Comparison of ENCODE assay signal across 15 cellular contexts in the genomic region with DNA sequence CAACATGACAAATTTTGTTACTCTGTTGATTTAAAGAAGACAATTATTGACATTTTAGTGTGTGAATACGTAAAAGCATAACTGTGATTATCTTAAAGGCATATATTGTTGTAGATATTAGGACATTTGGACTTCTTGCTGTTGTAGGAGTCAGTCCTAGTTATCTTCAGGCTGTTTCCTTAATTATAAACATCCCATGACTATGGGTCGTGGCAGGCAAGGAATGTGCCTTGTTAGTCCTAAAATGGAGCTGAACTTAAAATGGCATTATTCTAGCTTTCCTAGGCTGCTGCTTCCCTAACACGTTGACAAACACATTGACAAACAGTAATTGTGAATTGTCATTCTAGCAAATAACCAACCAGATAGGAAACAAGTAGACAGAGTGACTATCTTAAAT. TPM values are rescaled to one million over a fixed set of nuclear protein-coding genes. Genes with fewer than 3 reads are reported as not detected.
A peak's percentile ranks its signal among the peaks of the same experiment; 100 is the strongest.
DNase-seq lines count a peak whose midpoint lies in the region; ATAC-seq, FAIRE-seq and TF ChIP-seq lines count a peak whose summit lies in the region.
"Had no signal": no experiment of that assay in that cellular context is flagged by ENCODE, and none has a peak within 500 bp of the region (broad histone marks: within the 10 kb centered on the region; RNA-seq: fewer than 3 reads in every experiment).

No MANE protein-coding gene starts in this region.

- TF ChIP-seq EP300 in HepG2 (IDR thresholded peaks at IDR 0.05; ENCODE audit: low read depth in 2 of 2, low read length in 2 of 2) (no peak), HepG2 (CRISPR knock-in tag; IDR thresholded peaks at IDR 0.05; ENCODE audit: borderline replicate concordance) (no peak)

- H3K36me3 Mint-ChIP-seq in activated CD4-positive, alpha-beta memory T cell treated with anti-CD3 and anti-CD28 coated beads, Interleukin-2, amount 10 ng/mL, durations not matched to agents 7 days and 5 days (ENCODE audit: low read depth), result peaks cover 2% of the 10 kb centered on the region

- in situ Hi-C loops in HepG2 (cut with HindIII; ENCODE audit: extremely low pct_ligation_motif_present, low pct_unique_long_range_greater_than_20kb) (loop anchor here (10.0 kb wide), 1 partner anchor 217 kb away; the partner anchor contains the start of genes DCAF6 and MPC2), brain microvascular endothelial cell (cut with HindIII; ENCODE audit: low pct_ligation_motif_present, low sequenced_read_pairs) (no loop called here)

- no peak for TF ChIP-seq RAD21 in HepG2 (CRISPR knock-in tag; IDR thresholded peaks at IDR 0.05)

- TF ChIP-seq CTCF in HepG2 (CRISPR knock-in tag; IDR thresholded peaks at IDR 0.05), result no peak
- TF ChIP-seq CTCF in right lobe of liver (IDR thresholded peaks at IDR 0.05), result no peak
- no peak for TF ChIP-seq CTCF in hepatocyte (IDR thresholded peaks at IDR 0.05; ENCODE audit: poor library complexity)
- TF ChIP-seq CTCF in brain microvascular endothelial cell (IDR thresholded peaks at IDR 0.05; ENCODE audit: low read depth, low read length, missing control alignments), result no peak

- peaks cover 0 to 6% of the 10 kb centered on the region in 2 experiments; a peak in 2 of 5 replicates for H3K27me3 ChIP-seq in HepG2 (ENCODE audit: control insufficient read depth in 1 of 2, insufficient read depth in 2 of 2, low read length in 2 of 2)
- H3K27me3 ChIP-seq in right lobe of liver, result no peaks in the 10 kb centered on the region
- H3K27me3 ChIP-seq in hepatocyte, result no peaks in the 10 kb centered on the region
- no peaks in the 10 kb centered on the region for H3K27me3 ChIP-seq in brain microvascular endothelial cell (replicated peaks)
- H3K27me3 ChIP-seq: foreskin keratinocyte had no signal

- H3K4me3 ChIP-seq in HepG2 (replicated peaks in 1 of 3; ENCODE audit: insufficient read depth in 1 of 3, low read depth in 2 of 3, low read length in 3 of 3) (0 out of 6 replicates have a peak overlapping the region, but pooled peaks of 1 of the 3 experiments have one; percentile 96), right lobe of liver (no peak overlapping the region), hepatocyte (no peak overlapping the region), brain microvascular endothelial cell (ENCODE audit: low read depth, low read length) (no peak overlapping the region)

- TF ChIP-seq POLR2A in HepG2 (IDR thresholded peaks at IDR 0.05; ENCODE audit: insufficient read depth in 1 of 2, low read depth in 2 of 2, low read length in 2 of 2) (no peak), right lobe of liver (IDR thresholded peaks at IDR 0.05) (no peak)

- no peaks in the 10 kb centered on the region for H4K20me1 ChIP-seq in HepG2 (ENCODE audit: insufficient read depth, low read length)
- no peaks in the 10 kb centered on the region for H4K20me1 ChIP-seq in hepatocyte (ENCODE audit: insufficient read depth, poor library complexity, severe bottlenecking)

- DNase-seq in HepG2 (ENCODE audit: low spot score) (no peak), right lobe of liver (no peak), hepatocyte (ENCODE audit: low spot score) (no peak), NCI-H2081 (lab: John Stamatoyannopoulos, UW) (no peak), ecto neural progenitor cell (ENCODE audit: low spot score) (no peak), brain microvascular endothelial cell (no peak)
- no peak for DNase-seq in activated CD4-positive, alpha-beta memory T cell treated with anti-CD3 and anti-CD28 coated beads, Interleukin-2, amount 10 ng/mL, durations not matched to agents 7 days and 5 days
- DNase-seq: activated gamma-delta T cell; AML-193; foreskin keratinocyte; NCI-H345; stimulated activated CD4-positive, alpha-beta T cell treated with anti-CD3 and anti-CD28 coated beads, Interleukin-15, amount 100 ng/mL, for 24 hours had no signal

- H3K9me3 Mint-ChIP-seq in activated CD4-positive, alpha-beta memory T cell treated with anti-CD3 and anti-CD28 coated beads, Interleukin-2, amount 10 ng/mL, durations not matched to agents 7 days and 5 days, result no peaks in the 10 kb centered on the region

- CTCF ChIA-PET in HepG2 (lab: Yijun Ruan, JAX; ENCODE audit: low intra/inter-chr PET ratio, low total read pairs), result no interaction called here
- CTCF ChIA-PET in activated CD4-positive, alpha-beta memory T cell treated with anti-CD3 and anti-CD28 coated beads, Interleukin-2, amount 10 ng/mL, durations not matched to agents 7 days and 5 days (lab: Charles Lee), result interaction anchor here (1.1 to 3.1 kb wide), 4 partner anchors 8 to 218 kb away, joined by 4 to 27 read pairs (median 8); partner anchors contain the start of genes DCAF6 and MPC2

- no peak overlapping the region for H3K27ac Mint-ChIP-seq in activated CD4-positive, alpha-beta memory T cell treated with anti-CD3 and anti-CD28 coated beads, Interleukin-2, amount 10 ng/mL, durations not matched to agents 7 days and 5 days

- no TSS peak for BruUV-seq in HepG2 (replicated peaks; lab: Mats Ljungman, UMichigan)

- H3K4me1 ChIP-seq in HepG2 (ENCODE audit: insufficient read depth, low read length) (peaks cover 53% of the 10 kb centered on the region), right lobe of liver (peaks cover 0 to 12% (median 2%) of the 10 kb centered on the region in 4 donors), hepatocyte (ENCODE audit: insufficient read depth) (peaks cover 15% of the 10 kb centered on the region)

- H3K36me3 ChIP-seq in HepG2 (replicated peaks in 1 of 2; ENCODE audit: control insufficient read depth in 1 of 2, insufficient read depth in 2 of 2, low read length in 2 of 2) (no peaks in the 10 kb centered on the region), right lobe of liver (no peaks in the 10 kb centered on the region), hepatocyte (replicated peaks; ENCODE audit: insufficient read depth, low read depth) (no peaks in the 10 kb centered on the region), brain microvascular endothelial cell (replicated peaks) (peaks cover 4% of the 10 kb centered on the region)

- H3K9ac ChIP-seq in HepG2 (ENCODE audit: insufficient read depth, low read depth, low read length), result no peak overlapping the region

- peaks cover 6% of the 10 kb centered on the region for H3K27me3 Mint-ChIP-seq in activated CD4-positive, alpha-beta memory T cell treated with anti-CD3 and anti-CD28 coated beads, Interleukin-2, amount 10 ng/mL, durations not matched to agents 7 days and 5 days

- H3K9me2 ChIP-seq in hepatocyte (replicated peaks; ENCODE audit: insufficient read depth), result no peaks in the 10 kb centered on the region

- peaks cover 59% of the 10 kb centered on the region for H3K4me1 Mint-ChIP-seq in activated CD4-positive, alpha-beta memory T cell treated with anti-CD3 and anti-CD28 coated beads, Interleukin-2, amount 10 ng/mL, durations not matched to agents 7 days and 5 days

- intact Hi-C loops in HepG2 (cut with micrococcal nuclease; ENCODE audit: unreplicated experiment), result no loop called here
- intact Hi-C loops in right lobe of liver (cut with DNase I), result no loop called here

- WGBS in HepG2 (ENCODE audit: low lambda C conversion rate), result 59% methylated on average over 3 of the region's 3 CpGs
- 64% methylated on average over 3 of the region's 3 CpGs for WGBS in right lobe of liver (ENCODE audit: insufficient coverage, low coverage, low lambda C conversion rate, missing lambda C conversion rate)
- WGBS in hepatocyte (ENCODE audit: low lambda C conversion rate, missing lambda C conversion rate), result 64% methylated on average over 3 of the region's 3 CpGs

- no peak for ATAC-seq in HepG2
- no peak for ATAC-seq in right lobe of liver
- ATAC-seq in GM21360 (IDR thresholded peaks at IDR 0.05; ENCODE audit: unreplicated experiment), result no peak
- ATAC-seq: foreskin keratinocyte had no signal

- POLR2A ChIA-PET in HepG2 (lab: Yijun Ruan, JAX), result no interaction called here
- POLR2A ChIA-PET in activated CD4-positive, alpha-beta memory T cell treated with anti-CD3 and anti-CD28 coated beads, Interleukin-2, amount 10 ng/mL, durations not matched to agents 7 days and 5 days (lab: Charles Lee), result interaction anchor here (1.1 to 5.2 kb wide), 3 partner anchors 27 to 219 kb away, joined by 3 to 67 read pairs (median 23); partner anchors contain the start of genes DCAF6 and MPC2

- peak overlapping the region; percentile 84 for H3K4me3 Mint-ChIP-seq in activated CD4-positive, alpha-beta memory T cell treated with anti-CD3 and anti-CD28 coated beads, Interleukin-2, amount 10 ng/mL, durations not matched to agents 7 days and 5 days

- H3K27ac ChIP-seq in HepG2 (ENCODE audit: extremely low read length, insufficient read depth, low read length) (no peak overlapping the region), right lobe of liver (no peak overlapping the region), hepatocyte (peak overlapping the region; percentile 87), brain microvascular endothelial cell (no peak overlapping the region)
- H3K27ac ChIP-seq: foreskin keratinocyte had no signal

- H3K4me2 ChIP-seq in HepG2 (ENCODE audit: low read depth, low read length) (peak overlapping the region; percentile 57; the same call in 1 of the 2 replicates), hepatocyte (peak overlapping the region; percentile 85)

- FAIRE-seq in HepG2 (lab: Jason Lieb, UNC), result no peak
- FAIRE-seq: keratinocyte, RCC 7860 had no signal

- no peaks in the 10 kb centered on the region for H3K9me3 ChIP-seq in HepG2 (ENCODE audit: low read length)
- H3K9me3 ChIP-seq in right lobe of liver, result no peaks in the 10 kb centered on the region
- H3K9me3 ChIP-seq in hepatocyte (ENCODE audit: low read depth), result no peaks in the 10 kb centered on the region

- H3K79me2 ChIP-seq in HepG2 (ENCODE audit: insufficient read depth, low read length), result peaks cover 2% of the 10 kb centered on the region
- H3K79me2 ChIP-seq in hepatocyte, result peaks cover 3% of the 10 kb centered on the region

- H2AFZ ChIP-seq in HepG2 (ENCODE audit: low read length) (no peak overlapping the region), hepatocyte (peak overlapping the region; percentile 25)

RNA-seq across cellular contexts. Expression of gene MPZL1, which starts 4.4 kb away (rescaled TPM):
- total RNA-seq in HepG2 (2016; rRNA removed; fragmentation: Illumina TruSeq; extraction: Trizol), result 43.9 and 68.7 TPM in 2 replicates
- total RNA-seq in HepG2 (2016; cell fraction: cytosol; rRNA removed; fragmentation: Illumina TruSeq; extraction: Trizol; ENCODE audit: low read depth), result 32.2 and 32.5 TPM in 2 replicates
- total RNA-seq in HepG2 (2016; cell fraction: insoluble cytoplasmic fraction; rRNA removed; fragmentation: Illumina TruSeq; extraction: Trizol), result 37.7 and 65.7 TPM in 2 replicates
- total RNA-seq in HepG2 (2016; cell fraction: membrane; rRNA removed; fragmentation: Illumina TruSeq; extraction: Trizol), result 33.4 and 37.7 TPM in 2 replicates
- total RNA-seq in HepG2 (2016; cell fraction: nucleus; rRNA removed; fragmentation: Illumina TruSeq; extraction: Trizol), result 62.3 and 75.4 TPM in 2 replicates
- 38.0 and 40.1 TPM in 2 replicates for polyA plus RNA-seq in HepG2 (2011; rRNA removed)
- polyA plus RNA-seq in HepG2 (2011; cell fraction: cytosol; rRNA removed), result 16.8 and 31.1 TPM in 2 replicates
- 16.0 and 18.0 TPM in 2 replicates for polyA plus RNA-seq in HepG2 (2011; cell fraction: nucleus; rRNA removed)
- polyA plus RNA-seq in HepG2 (2012), result 41.2 and 46.3 TPM in 2 replicates
- 9.7 and 14.9 TPM in 2 replicates for polyA plus RNA-seq in HepG2 (2016; cell fraction: cytosol; fragmentation: Illumina TruSeq; extraction: Trizol; ENCODE audit: low read depth)
- 43.0 and 47.2 TPM in 2 replicates for polyA plus RNA-seq in HepG2 (2016; cell fraction: insoluble cytoplasmic fraction; fragmentation: Illumina TruSeq; extraction: Trizol; ENCODE audit: low read depth)
- 21.1 and 21.8 TPM in 2 replicates for polyA plus RNA-seq in HepG2 (2016; cell fraction: membrane; fragmentation: Illumina TruSeq; extraction: Trizol; ENCODE audit: low read depth)
- polyA plus RNA-seq in HepG2 (2016; cell fraction: nucleus; fragmentation: Illumina TruSeq; extraction: Trizol; ENCODE audit: insufficient read depth, low read depth), result 99.6 and 104 TPM in 2 replicates
- 23.5 and 65.7 TPM in 2 replicates for polyA minus RNA-seq in HepG2 (2011; rRNA and poly(A)+ RNA removed; ENCODE audit: low replicate concordance)
- 37.6 and 52.6 TPM in 2 replicates for polyA minus RNA-seq in HepG2 (2011; cell fraction: cytosol; rRNA and poly(A)+ RNA removed)
- polyA minus RNA-seq in HepG2 (2011; cell fraction: nucleus; rRNA and poly(A)+ RNA removed), result 26.1 and 36.4 TPM in 2 replicates
- total RNA-seq in right lobe of liver, result 10 to 100 TPM; 15.7 to 43.3 (median 18.9) TPM
- 10 to 100 TPM; 17.4 to 19.0 TPM for total RNA-seq in activated CD4-positive, alpha-beta memory T cell treated with anti-CD3 and anti-CD28 coated beads, Interleukin-2, amount 10 ng/mL, durations not matched to agents 7 days and 5 days
- 147 and 176 TPM in 2 replicates for total RNA-seq in hepatocyte
- 202 and 245 TPM in 2 replicates for polyA plus RNA-seq in hepatocyte
